ENCODE assay signal across 8 cellular contexts in the genomic region with DNA sequence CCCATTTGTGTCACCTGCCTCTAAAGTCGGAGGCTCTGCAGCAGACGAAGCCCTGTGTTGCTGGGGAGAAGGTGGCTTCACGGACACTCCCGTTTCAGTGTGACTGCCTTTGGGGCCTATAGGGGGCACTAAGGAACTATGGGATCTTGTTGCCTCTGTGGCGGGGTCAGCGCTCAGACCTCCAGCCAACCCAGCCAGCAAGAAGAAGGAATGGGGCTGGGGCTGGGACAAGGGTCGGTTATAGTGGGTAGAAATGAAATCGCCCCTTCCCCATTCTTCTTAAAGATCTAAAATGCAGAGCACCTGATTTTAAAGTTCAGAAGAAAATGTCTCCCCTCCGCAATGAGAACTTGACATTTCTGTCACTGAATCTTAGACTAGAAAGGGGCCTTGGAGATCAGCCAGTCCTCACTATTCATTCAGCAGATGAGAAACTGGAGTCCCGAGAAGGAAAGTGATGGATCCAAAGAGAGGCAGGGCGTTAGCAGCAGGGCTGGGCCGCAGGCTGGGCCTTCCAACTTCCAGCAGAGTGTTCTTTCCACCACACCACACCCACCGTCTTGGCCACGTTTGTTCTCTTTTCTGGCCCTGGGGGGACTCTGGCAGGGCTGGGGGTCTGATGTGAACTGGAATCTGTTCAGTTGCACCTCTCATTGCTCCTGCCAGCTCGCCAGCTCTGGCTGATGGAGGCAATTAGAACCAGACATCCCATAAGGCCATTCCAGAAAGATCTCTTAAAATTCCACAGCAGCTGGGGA.
DNase-seq lines count a peak whose midpoint lies in the region; ATAC-seq and TF ChIP-seq lines count a peak whose summit lies in the region.

No MANE protein-coding gene starts in this region.

- no peak overlapping the region for H3K27ac ChIP-seq in OCI-LY7 (ENCODE audit: low read depth, low read length, poor library complexity, severe bottlenecking)
- peak overlapping the region in 1 of 2 donors; percentile 19 for H3K27ac ChIP-seq in coronary artery
- no peak overlapping the region for H3K27ac ChIP-seq in lung (ENCODE audit: low read depth in 1 of 2, low read length in 1 of 2)

- no peaks in the 10 kb centered on the region for H3K79me2 ChIP-seq in OCI-LY7 (ENCODE audit: insufficient read depth, low read depth, low read length)

- WGBS in lung, 2 donors = 31 to 36% methylated on average over 15 of the region's 15 CpGs

- H3K27me3 Mint-ChIP-seq in Calu3 (ENCODE audit: unreplicated experiment) = no peaks in the 10 kb centered on the region
- no peaks in the 10 kb centered on the region for H3K27me3 Mint-ChIP-seq in type B pancreatic cell
- peaks cover 32 to 67% of the 10 kb centered on the region in 2 donors for H3K27me3 Mint-ChIP-seq in effector memory CD8-positive, alpha-beta T cell

- CTCF ChIA-PET in Calu3 (lab: Charles Lee) (interaction anchor here (1.2 to 1.6 kb wide), 3 partner anchors 56 to 527 kb away, joined by 3 to 5 read pairs (median 4); no protein-coding TSS in a partner anchor), OCI-LY7 (lab: Charles Lee; ENCODE audit: unreplicated experiment) (interaction anchor here (0.6 to 1.1 kb wide), 2 partner anchors 50 to 221 kb away, joined by 3 to 4 read pairs; no protein-coding TSS in a partner anchor)

- no peaks in the 10 kb centered on the region for H3K36me3 ChIP-seq in OCI-LY7 (ENCODE audit: insufficient read depth, low read length)
- no peaks in the 10 kb centered on the region for H3K36me3 ChIP-seq in lung (ENCODE audit: control insufficient read depth in 2 of 2, insufficient read depth in 2 of 2, low read length in 2 of 2)

- H3K9me3 ChIP-seq in OCI-LY7 (ENCODE audit: low read length) (no peaks in the 10 kb centered on the region), lung (ENCODE audit: control insufficient read depth in 2 of 2, insufficient read depth in 1 of 2, low read length in 1 of 2) (no peaks in the 10 kb centered on the region)

- H3K36me3 Mint-ChIP-seq in Calu3 (ENCODE audit: insufficient read depth, unreplicated experiment) = peaks cover 9% of the 10 kb centered on the region
- H3K36me3 Mint-ChIP-seq in type B pancreatic cell = no peaks in the 10 kb centered on the region
- H3K36me3 Mint-ChIP-seq in effector memory CD8-positive, alpha-beta T cell (ENCODE audit: insufficient read depth) = no peaks in the 10 kb centered on the region

- H3K4me3 ChIP-seq in OCI-LY7 (ENCODE audit: low read depth, low read length, poor library complexity, severe bottlenecking) (no peak overlapping the region), coronary artery (no peak overlapping the region), lung (no peak overlapping the region)

- POLR2A ChIA-PET in OCI-LY7 (lab: Charles Lee) = no interaction called here

- H3K9me3 Mint-ChIP-seq in Calu3 (ENCODE audit: low read depth, unreplicated experiment) (no peaks in the 10 kb centered on the region), type B pancreatic cell (no peaks in the 10 kb centered on the region)
- H3K9me3 Mint-ChIP-seq in effector memory CD8-positive, alpha-beta T cell = no peaks in the 10 kb centered on the region

- intact Hi-C loops in Calu3 (cut with micrococcal nuclease; ENCODE audit: unreplicated experiment) = no loop called here
- intact Hi-C loops in OCI-LY7 (cut with micrococcal nuclease; ENCODE audit: unreplicated experiment) = loop anchor here (1.0 to 10.0 kb wide), 4 partner anchors 79 to 526 kb away; no protein-coding TSS in a partner anchor

- H3K4me1 Mint-ChIP-seq in Calu3 (ENCODE audit: low read depth, unreplicated experiment) = peaks cover 74% of the 10 kb centered on the region
- H3K4me1 Mint-ChIP-seq in type B pancreatic cell (ENCODE audit: unreplicated experiment) = peaks cover 75% of the 10 kb centered on the region
- H3K4me1 Mint-ChIP-seq in effector memory CD8-positive, alpha-beta T cell (ENCODE audit: low read depth in 2 of 2) = no peaks in the 10 kb centered on the region

- peak; percentile 65 for ATAC-seq in GM19328 (IDR thresholded peaks at IDR 0.05; ENCODE audit: unreplicated experiment)
- ATAC-seq in lung (ENCODE audit: insufficient read depth, low FRiP score) = peak; percentile 77
- no peak for ATAC-seq in effector memory CD8-positive, alpha-beta T cell (replicated peaks)

- TF ChIP-seq CTCF in Calu3 (IDR thresholded peaks at IDR 0.05; ENCODE audit: unreplicated experiment) (peak; percentile 42), OCI-LY7 (conservative IDR thresholded peaks at IDR 0.05; ENCODE audit: low read length) (peak; percentile 92), coronary artery (IDR thresholded peaks at IDR 0.05) (peak; percentile 64), lung (IDR thresholded peaks at IDR 0.05; ENCODE audit: control extremely low read depth, extremely low read depth) (peak; percentile 65), type B pancreatic cell (conservative IDR thresholded peaks at IDR 0.05) (peak; percentile 88)

- H3K27me3 ChIP-seq in lung (ENCODE audit: control insufficient read depth, insufficient read depth) = no peaks in the 10 kb centered on the region

- H3K4me1 ChIP-seq in OCI-LY7 (ENCODE audit: insufficient read depth, low read length, poor library complexity, severe bottlenecking) (no peaks in the 10 kb centered on the region), lung (ENCODE audit: control insufficient read depth in 2 of 2, insufficient read depth in 2 of 2, low read length in 2 of 2) (peaks cover 0 to 13% of the 10 kb centered on the region in 2 donors)

- H3K4me2 ChIP-seq in OCI-LY7 (ENCODE audit: low read length) = no peak overlapping the region

- BruUV-seq in Calu3 (replicated peaks; lab: Mats Ljungman, UMichigan) (no TSS peak), OCI-LY7 (replicated peaks; lab: Mats Ljungman, UMichigan) (no TSS peak)

- H3K4me3 Mint-ChIP-seq in Calu3 (ENCODE audit: low read depth, unreplicated experiment) (no peak overlapping the region), type B pancreatic cell (peak overlapping the region; percentile 34)
- H3K4me3 Mint-ChIP-seq in effector memory CD8-positive, alpha-beta T cell = no peak overlapping the region

- DNase-seq in Calu3 = peak; percentile 55
- DNase-seq in HK-2 (ENCODE audit: unreplicated experiment) = peak; percentile 35
- DNase-seq in OCI-LY7 (ENCODE audit: low spot score) = peak; percentile 81
- DNase-seq in coronary artery (ENCODE audit: low spot score) = no peak
- DNase-seq in lung (ENCODE audit: low spot score) = peak; percentile 52
- no peak for DNase-seq in type B pancreatic cell (ENCODE audit: extremely low spot score, unreplicated experiment)
- no peak for DNase-seq in effector memory CD8-positive, alpha-beta T cell

- no peak overlapping the region for H3K27ac Mint-ChIP-seq in Calu3 (ENCODE audit: unreplicated experiment)
- peak overlapping the region; percentile 55 for H3K27ac Mint-ChIP-seq in type B pancreatic cell
- H3K27ac Mint-ChIP-seq in effector memory CD8-positive, alpha-beta T cell = no peak overlapping the region

- H2AFZ ChIP-seq in OCI-LY7 (ENCODE audit: low read length) = no peak overlapping the region

- no peaks in the 10 kb centered on the region for H3K9me2 ChIP-seq in OCI-LY7 (ENCODE audit: insufficient read depth, low read length)

- no peaks in the 10 kb centered on the region for H4K20me1 ChIP-seq in OCI-LY7 (ENCODE audit: insufficient read depth, low read length)

Comparison
In these comparisons a context has a peak if more than half of its experiments do, and no peak if none do; other contexts are left out.
1. DNase-seq: peak in Calu3 (single experiment), HK-2 (single experiment), OCI-LY7 (single experiment) and lung (single experiment); none in coronary artery (single experiment), type B pancreatic cell (single experiment) and effector memory CD8-positive, alpha-beta T cell (0 of 3).
2. CTCF ChIP-seq: peak in every context shown above with its lines; median percentile 92 in OCI-LY7; 88 in type B pancreatic cell; 65 in lung; 64 in coronary artery; 42 in Calu3.